Comparison of ENCODE assay signal across 27 cellular contexts in the genomic region with DNA sequence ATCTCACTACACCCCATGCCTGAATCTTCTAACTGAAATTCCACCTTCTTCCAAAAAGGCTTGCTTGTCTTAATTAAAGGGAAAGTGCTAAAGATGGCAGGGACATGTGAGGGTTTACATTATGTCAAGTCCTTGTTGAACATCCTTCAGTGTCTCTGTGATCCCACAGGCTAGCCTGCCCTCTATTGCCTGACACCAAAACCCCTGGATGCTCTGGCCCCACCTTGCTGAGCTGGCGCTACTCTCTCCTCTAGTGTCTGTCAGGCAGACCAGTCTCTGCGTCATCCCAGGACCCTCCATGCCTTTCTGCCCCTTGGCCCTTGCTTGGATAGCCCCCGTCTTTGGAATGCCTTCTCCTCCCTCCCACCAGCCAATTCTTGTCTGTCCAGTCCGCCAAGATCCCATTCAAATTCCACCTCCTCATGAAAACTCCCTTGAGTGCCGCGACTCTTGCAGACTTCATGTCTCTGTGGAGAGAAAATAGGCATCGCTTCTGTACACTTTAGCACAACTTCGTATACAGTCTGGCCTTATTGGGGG.
"Had no signal": no experiment of that assay in that cellular context is flagged by ENCODE, and none has a peak within 500 bp of the region (broad histone marks: within the 10 kb centered on the region; RNA-seq: fewer than 3 reads in every experiment).

No MANE protein-coding gene starts in this region.

- H3K27me3 ChIP-seq: esophagus muscularis mucosa, heart left ventricle, ovary, stomach, tibial artery had no signal

- H3K36me3 Mint-ChIP-seq: activated naive CD4-positive, alpha-beta T cell treated with anti-CD3 and anti-CD28 coated beads, Interleukin-2, amount 10 ng/mL, durations not matched to agents 7 days and 5 days; activated naive CD8-positive, alpha-beta T cell treated with anti-CD3 and anti-CD28 coated beads, Interleukin-2, amount 10 ng/mL, durations not matched to agents 7 days and 5 days; natural killer cell had no signal

- H3K27ac Mint-ChIP-seq: activated naive CD4-positive, alpha-beta T cell treated with anti-CD3 and anti-CD28 coated beads, Interleukin-2, amount 10 ng/mL, durations not matched to agents 7 days and 5 days; activated naive CD8-positive, alpha-beta T cell treated with anti-CD3 and anti-CD28 coated beads, Interleukin-2, amount 10 ng/mL, durations not matched to agents 7 days and 5 days; dendritic cell treated with granulocyte-macrophage colony-stimulating factor and Interleukin-4, amounts not matched to agents 40 ng/mL and 50 ng/mL, for 4 days; natural killer cell; stimulated activated naive B cell treated with anti-CD40 and anti-IgM and Interleukin-4, amounts not matched to agents 10 μg/mL and 1 μg/mL and 100 μg/mL, for 72 hours had no signal

- H3K27ac ChIP-seq: breast epithelium, esophagus muscularis mucosa, foreskin keratinocyte, heart left ventricle, left ventricle myocardium inferior, ovary, prostate gland, stomach, tibial artery, VCaP had no signal

- H3K36me3 ChIP-seq: breast epithelium, esophagus muscularis mucosa, heart left ventricle, left ventricle myocardium inferior, ovary, prostate gland, stomach, tibial artery had no signal

- DNase-seq: activated CD4-positive, alpha-beta T cell treated with anti-CD3 and anti-CD28 coated beads for 48 hours; activated CD4-positive, alpha-beta T cell treated with anti-CD3 and anti-CD28 coated beads, Interleukin-2, amount 50 U/mL, for 48 hours; activated CD8-positive, alpha-beta memory T cell treated with anti-CD3 and anti-CD28 coated beads for 24 hours; activated gamma-delta T cell; activated naive CD4-positive, alpha-beta T cell treated with anti-CD3 and anti-CD28 coated beads, Interleukin-2, amount 10 ng/mL, durations not matched to agents 7 days and 5 days; activated naive CD8-positive, alpha-beta T cell treated with anti-CD3 and anti-CD28 coated beads, Interleukin-2, amount 10 ng/mL, durations not matched to agents 7 days and 5 days; foreskin keratinocyte; heart left ventricle; hypothalamus; kidney glomerular epithelial cell; left ventricle myocardium inferior; mesendoderm; natural killer cell; ovary; stimulated activated CD4-positive, alpha-beta T cell treated with anti-CD3 and anti-CD28 coated beads, Interleukin-2, amount 100 ng/mL, for 24 hours; stimulated activated naive B cell treated with anti-CD40 and anti-IgM and Interleukin-4, amounts not matched to agents 10 μg/mL and 1 μg/mL and 100 μg/mL, for 72 hours; stomach; tibial artery had no signal

- H3K4me3 ChIP-seq: breast epithelium, esophagus muscularis mucosa, heart left ventricle, left ventricle myocardium inferior, lung, ovary, prostate gland, smooth muscle cell, stomach, tibial artery had no signal

- ATAC-seq: activated CD4-positive, CD25-positive, alpha-beta regulatory T cell treated with anti-CD3 and anti-CD28 coated beads, Interleukin-2, amount 50 U/mL, for 24 hours; foreskin keratinocyte; heart left ventricle; natural killer cell; stimulated activated naive B cell treated with anti-CD40 and anti-IgM and Interleukin-4, amounts not matched to agents 10 μg/mL and 1 μg/mL and 100 μg/mL, for 72 hours had no signal

- H3K9me3 ChIP-seq: breast epithelium, heart left ventricle, ovary, prostate gland, stomach had no signal

- H3K4me3 Mint-ChIP-seq: activated naive CD4-positive, alpha-beta T cell treated with anti-CD3 and anti-CD28 coated beads, Interleukin-2, amount 10 ng/mL, durations not matched to agents 7 days and 5 days; activated naive CD8-positive, alpha-beta T cell treated with anti-CD3 and anti-CD28 coated beads, Interleukin-2, amount 10 ng/mL, durations not matched to agents 7 days and 5 days; central memory CD8-positive, alpha-beta T cell; dendritic cell treated with granulocyte-macrophage colony-stimulating factor and Interleukin-4, amounts not matched to agents 40 ng/mL and 50 ng/mL, for 4 days; natural killer cell; stimulated activated naive B cell treated with anti-CD40 and anti-IgM and Interleukin-4, amounts not matched to agents 10 μg/mL and 1 μg/mL and 100 μg/mL, for 72 hours had no signal

- H3K9me3 Mint-ChIP-seq: activated naive CD4-positive, alpha-beta T cell treated with anti-CD3 and anti-CD28 coated beads, Interleukin-2, amount 10 ng/mL, durations not matched to agents 7 days and 5 days; activated naive CD8-positive, alpha-beta T cell treated with anti-CD3 and anti-CD28 coated beads, Interleukin-2, amount 10 ng/mL, durations not matched to agents 7 days and 5 days; central memory CD8-positive, alpha-beta T cell; natural killer cell had no signal

- H3K4me1 ChIP-seq: breast epithelium, esophagus muscularis mucosa, foreskin keratinocyte, left ventricle myocardium inferior, prostate gland, stomach, tibial artery had no signal

- H3K4me1 Mint-ChIP-seq: activated naive CD4-positive, alpha-beta T cell treated with anti-CD3 and anti-CD28 coated beads, Interleukin-2, amount 10 ng/mL, durations not matched to agents 7 days and 5 days; activated naive CD8-positive, alpha-beta T cell treated with anti-CD3 and anti-CD28 coated beads, Interleukin-2, amount 10 ng/mL, durations not matched to agents 7 days and 5 days; central memory CD8-positive, alpha-beta T cell; natural killer cell; stimulated activated naive B cell treated with anti-CD40 and anti-IgM and Interleukin-4, amounts not matched to agents 10 μg/mL and 1 μg/mL and 100 μg/mL, for 72 hours had no signal
